ENCODE assay signal across 16 cellular contexts in genomic region chr1:38738207-38738606, GRCh38.
A peak's percentile ranks its signal among the peaks of the same experiment; 100 is the strongest.
DNase-seq lines count a peak whose midpoint lies in the region; TF ChIP-seq lines count a peak whose summit lies in the region.
"Had no signal": no experiment of that assay in that cellular context is flagged by ENCODE, and none has a peak within 500 bp of the region (broad histone marks: within the 10 kb centered on the region; RNA-seq: fewer than 3 reads in every experiment).

No MANE protein-coding gene starts in this region.

- H3K14ac ChIP-seq in mesenchymal stem cell (ENCODE audit: low read length in 2 of 2): no peak overlapping the region

- intact Hi-C loops in A673 (cut with micrococcal nuclease; ENCODE audit: unreplicated experiment): no loop called here

- H3K9me3 ChIP-seq in mesenchymal stem cell (ENCODE audit: control insufficient read depth, low read length) (peaks cover 3% of the 10 kb centered on the region), GM23248 (ENCODE audit: low read depth) (no peaks in the 10 kb centered on the region), A673 (ENCODE audit: low read depth, low read length, poor library complexity, severe bottlenecking) (no peaks in the 10 kb centered on the region)
- H3K9me3 ChIP-seq: A549, Caco-2 had no signal

- no peak overlapping the region for H3K4me3 ChIP-seq in H7 (ENCODE audit: insufficient read depth, low read depth, low read length)
- H3K4me3 ChIP-seq in mesenchymal stem cell (ENCODE audit: insufficient read depth in 1 of 2, low read depth in 1 of 2, low read length in 2 of 2): no peak overlapping the region
- H3K4me3 ChIP-seq in GM23248: no peak overlapping the region
- no peak overlapping the region for H3K4me3 ChIP-seq in A673 (ENCODE audit: low read depth, low read length, poor library complexity, severe bottlenecking)
- H3K4me3 ChIP-seq: A549 had no signal

- H3K4ac ChIP-seq in mesenchymal stem cell (ENCODE audit: low read depth in 1 of 2, low read length in 2 of 2): no peak overlapping the region

- CTCF ChIA-PET in A673 (lab: Charles Lee): no interaction called here

- H3K4me2 ChIP-seq in mesenchymal stem cell (ENCODE audit: low read length, poor library complexity, severe bottlenecking): no peak overlapping the region
- no peak overlapping the region for H3K4me2 ChIP-seq in GM23248 (ENCODE audit: unreplicated experiment)
- H3K4me2 ChIP-seq: A549 had no signal

- no peak overlapping the region for H2BK5ac ChIP-seq in mesenchymal stem cell (ENCODE audit: low read depth, low read length, poor library complexity, severe bottlenecking)

- H3K9me2 ChIP-seq in GM23248 (ENCODE audit: insufficient read depth): no peaks in the 10 kb centered on the region

- H2BK120ac ChIP-seq in mesenchymal stem cell (ENCODE audit: low read depth, low read length): no peak overlapping the region

- no peaks in the 10 kb centered on the region for H3K79me2 ChIP-seq in GM23248 (ENCODE audit: insufficient read depth)

- H2AFZ ChIP-seq in mesenchymal stem cell (ENCODE audit: low read depth, low read length) (no peak overlapping the region), GM23248 (no peak overlapping the region)

- BruUV-seq in A673 (replicated peaks; lab: Mats Ljungman, UMichigan): no TSS peak

- in situ Hi-C loops in GM23248 (cut with MboI): no loop called here

- no peak overlapping the region for H2BK15ac ChIP-seq in mesenchymal stem cell (ENCODE audit: low read depth, poor library complexity, severe bottlenecking)

- no peak overlapping the region for H3K18ac ChIP-seq in mesenchymal stem cell (ENCODE audit: low read depth in 1 of 2, low read length in 2 of 2)

- no peak overlapping the region for H3K27ac ChIP-seq in mesenchymal stem cell (ENCODE audit: low read length, poor library complexity, severe bottlenecking)
- H3K27ac ChIP-seq in GM23248: no peak overlapping the region
- no peak overlapping the region for H3K27ac ChIP-seq in A673 (ENCODE audit: low read depth, low read length, poor library complexity, severe bottlenecking)
- H3K27ac ChIP-seq: A549 had no signal

- POLR2A ChIA-PET in A673 (lab: Charles Lee; ENCODE audit: low non-redundant PET): no interaction called here

- no peak overlapping the region for H2AK5ac ChIP-seq in mesenchymal stem cell (ENCODE audit: low read length, severe bottlenecking)

- H2BK12ac ChIP-seq in mesenchymal stem cell (ENCODE audit: low read length in 2 of 2): peak overlapping the region in 1 of 2 experiments; percentile 21

- H3F3A ChIP-seq in GM23248 (ENCODE audit: insufficient read depth): no peaks in the 10 kb centered on the region

- no peaks in the 10 kb centered on the region for H4K20me1 ChIP-seq in GM23248 (ENCODE audit: insufficient read depth)

- peak overlapping the region; percentile 68 for H4K91ac ChIP-seq in mesenchymal stem cell (ENCODE audit: low read length)

- H3K9ac ChIP-seq in mesenchymal stem cell (ENCODE audit: low read length) (no peak overlapping the region), GM23248 (no peak overlapping the region)

- H3K4me1 ChIP-seq in mesenchymal stem cell (ENCODE audit: control insufficient read depth, insufficient read depth, low read depth, low read length): peaks cover 3% of the 10 kb centered on the region
- H3K4me1 ChIP-seq in GM23248 (ENCODE audit: insufficient read depth): no peaks in the 10 kb centered on the region
- no peaks in the 10 kb centered on the region for H3K4me1 ChIP-seq in A673 (ENCODE audit: insufficient read depth, low read length, poor library complexity, severe bottlenecking)
- H3K4me1 ChIP-seq: A549, Caco-2 had no signal

- H3K27me3 ChIP-seq in H7 (ENCODE audit: control insufficient read depth, insufficient read depth, low read length) (no peaks in the 10 kb centered on the region), mesenchymal stem cell (ENCODE audit: control insufficient read depth in 1 of 2, insufficient read depth in 1 of 2, low read length in 2 of 2) (peaks cover 0 to 3% of the 10 kb centered on the region in 2 experiments), GM23248 (replicated peaks; ENCODE audit: insufficient read depth) (no peaks in the 10 kb centered on the region), A673 (replicated peaks; ENCODE audit: insufficient read depth, low read depth, low read length, poor library complexity) (no peaks in the 10 kb centered on the region)

- H3K23ac ChIP-seq in mesenchymal stem cell (ENCODE audit: low read length in 2 of 2): no peak overlapping the region

- H3K79me1 ChIP-seq in mesenchymal stem cell (replicated peaks; ENCODE audit: low read length, poor library complexity, severe bottlenecking): no peaks in the 10 kb centered on the region

- peak overlapping the region; percentile 28 for H4K8ac ChIP-seq in mesenchymal stem cell (ENCODE audit: low read length)

- 94% methylated on average over 6 of the region's 6 CpGs for WGBS in mesenchymal stem cell
- 7 to 12% methylated on average over 6 of the region's 6 CpGs for WGBS in GM23248 (ENCODE audit: low coverage in 1 of 2, low lambda C conversion rate in 2 of 2, missing lambda C conversion rate in 2 of 2), 2 experiments

- no peaks in the 10 kb centered on the region for H3K36me3 ChIP-seq in H7 (replicated peaks; ENCODE audit: control insufficient read depth, insufficient read depth, low read length)
- H3K36me3 ChIP-seq in mesenchymal stem cell (ENCODE audit: control insufficient read depth in 1 of 2, insufficient read depth in 2 of 2, low read depth in 1 of 2, low read length in 2 of 2): no peaks in the 10 kb centered on the region
- H3K36me3 ChIP-seq in GM23248 (ENCODE audit: low read depth): no peaks in the 10 kb centered on the region
- no peaks in the 10 kb centered on the region for H3K36me3 ChIP-seq in A673 (ENCODE audit: insufficient read depth, low read length, poor library complexity, severe bottlenecking)

- DNase-seq in H7 (peak; percentile 34), mesenchymal stem cell (no peak), putamen (ENCODE audit: low spot score) (peak; percentile 4), GM23248 (no peak), COLO668 (lab: John Stamatoyannopoulos, UW; ENCODE audit: unreplicated experiment) (no peak), A673 (ENCODE audit: low spot score) (no peak)
- DNase-seq in activated CD4-positive, alpha-beta T cell treated with anti-CD3 and anti-CD28 coated beads, Interleukin-2, amount 50 U/mL, for 4 hours: no peak
- DNase-seq: 8988T; C1 segment of cervical spinal cord; Caco-2; CD4-positive, alpha-beta memory T cell; DMS153; DND-41; GOT3; HCEC 1CT had no signal

- no peak for TF ChIP-seq CTCF in A673 (conservative IDR thresholded peaks at IDR 0.05; ENCODE audit: low read depth, low read length)

Comparison
In these comparisons a context has a peak if more than half of its experiments do, and no peak if none do; other contexts are left out.
1. DNase-seq: peak in H7 (single experiment) and putamen (single experiment); none in mesenchymal stem cell (single experiment), GM23248 (single experiment), COLO668 (single experiment), activated CD4-positive, alpha-beta T cell treated with anti-CD3 and anti-CD28 coated beads, Interleukin-2, amount 50 U/mL, for 4 hours (0 of 2) and A673 (single experiment).